In genomic region chr2:177254433-177255226, GRCh38 we compare ENCODE assay signal across 8 cellular contexts. TPM values are rescaled to one million over a fixed set of nuclear protein-coding genes. Genes with fewer than 3 reads are reported as not detected.
DNase-seq lines count a peak whose midpoint lies in the region; ATAC-seq, FAIRE-seq and TF ChIP-seq lines count a peak whose summit lies in the region.

No MANE protein-coding gene starts in this region.

- no peak overlapping the region for H3K23ac ChIP-seq in H1 (ENCODE audit: insufficient read length)

- H3K4me3 Mint-ChIP-seq in naive thymus-derived CD4-positive, alpha-beta T cell = peak overlapping the region; percentile 22 to 92 (median 52)

- H3K4me2 ChIP-seq in OCI-LY3 (ENCODE audit: low read length) (no peak overlapping the region), H1 (ENCODE audit: insufficient read depth in 1 of 2, low read depth in 2 of 2, low read length in 2 of 2) (0 out of 4 replicates have a peak overlapping the region, but pooled peaks of 1 of the 2 experiments have one; percentile 12)

- H3K9me3 Mint-ChIP-seq in naive thymus-derived CD4-positive, alpha-beta T cell = peaks cover 0 to 3% (median 0%) of the 10 kb centered on the region in 11 donors

- H3K36me3 Mint-ChIP-seq in naive thymus-derived CD4-positive, alpha-beta T cell = peaks cover 6 to 37% (median 27%) of the 10 kb centered on the region in 5 donors

- peaks cover 85% of the 10 kb centered on the region for H4K20me1 ChIP-seq in OCI-LY3 (ENCODE audit: insufficient read depth, low read length)
- peaks cover 11 to 14% of the 10 kb centered on the region in 2 experiments for H4K20me1 ChIP-seq in H1 (replicated peaks in 1 of 2; ENCODE audit: control insufficient read depth in 1 of 2, insufficient read depth in 2 of 2, low read length in 2 of 2)

- FAIRE-seq in H1 (lab: Jason Lieb, UNC) = peak; percentile 58

- H3K79me2 ChIP-seq in OCI-LY3 (ENCODE audit: low read length) = peaks cover 100% of the 10 kb centered on the region
- H3K79me2 ChIP-seq in H1 (ENCODE audit: control insufficient read depth in 1 of 2, insufficient read depth in 2 of 2, low read length in 2 of 2) = peaks cover 21 to 98% of the 10 kb centered on the region in 2 experiments

- 47% methylated on average over 11 of the region's 11 CpGs; no CpG with 5 or more reads in 1 of the 2 experiments for WGBS in H1 (ENCODE audit: extremely low coverage in 1 of 2, insufficient coverage in 1 of 2, insufficient read length in 1 of 2, insufficient replicate concordance in 2 of 2, low coverage in 1 of 2, low lambda C conversion rate in 2 of 2, missing lambda C conversion rate in 1 of 2), 2 experiments

- H2BK15ac ChIP-seq in H1 (ENCODE audit: low read length) = no peak overlapping the region

- CTCF ChIA-PET in H1 (lab: Charles Lee; ENCODE audit: partially characterized antibody) = interaction anchor here (0.6 to 4.7 kb wide), 43 partner anchors 9 to 509 kb away, joined by 3 to 41 read pairs (median 4); partner anchors contain the start of gene NFE2L2
- CTCF ChIA-PET in naive thymus-derived CD4-positive, alpha-beta T cell (lab: Charles Lee) = interaction anchor here (0.6 to 1.0 kb wide), 2 partner anchors 8 to 43 kb away, joined by 3 to 4 read pairs; partner anchors contain the start of gene HNRNPA3

- no peak overlapping the region for H3K4ac ChIP-seq in H1 (replicated peaks; ENCODE audit: insufficient read length, low read depth, low read length)

- intact Hi-C loops in naive thymus-derived CD4-positive, alpha-beta T cell (cut with micrococcal nuclease) = loop anchor here in 1 of 2 donors (2.0 kb wide), 1 partner anchor 14 kb away; no protein-coding TSS in a partner anchor

- H2AFZ ChIP-seq in OCI-LY3 (ENCODE audit: low read depth, low read length) (no peak overlapping the region), H1 (ENCODE audit: low read length) (no peak overlapping the region)

- peak; percentile 49; the same call in 1 of the 2 replicates for TF ChIP-seq CTCF in GM12874 (IDR thresholded peaks at IDR 0.05; ENCODE audit: insufficient read depth, low read depth, low read length)
- TF ChIP-seq CTCF in OCI-LY3 (IDR thresholded peaks at IDR 0.05; ENCODE audit: low read depth, low read length) = peak; percentile 50
- peak; percentile 66 to 92 (median 89) for TF ChIP-seq CTCF in H1 (IDR thresholded peaks at IDR 0.05; ENCODE audit: control extremely low read depth in 1 of 3, insufficient read depth in 1 of 3, low read depth in 1 of 3, low read length in 3 of 3)

- H3K79me1 ChIP-seq in H1 (ENCODE audit: low read depth, low read length) = peaks cover 8% of the 10 kb centered on the region

- peaks cover 9% of the 10 kb centered on the region for H3K36me3 ChIP-seq in OCI-LY3 (replicated peaks; ENCODE audit: low read depth, low read length)
- peaks cover 0 to 3% (median 0%) of the 10 kb centered on the region in 4 experiments; a peak in 1 of 8 replicates for H3K36me3 ChIP-seq in H1 (ENCODE audit: control insufficient read depth in 2 of 4, insufficient read depth in 4 of 4, low read length in 3 of 4)
- H3K36me3 ChIP-seq in naive thymus-derived CD4-positive, alpha-beta T cell (ENCODE audit: control insufficient read depth in 2 of 3, insufficient read depth in 3 of 3, low read length in 3 of 3) = peaks cover 0 to 4% (median 0%) of the 10 kb centered on the region in 3 experiments

- no peak overlapping the region for H2BK120ac ChIP-seq in H1 (replicated peaks; ENCODE audit: low read depth, low read length)

- H3K27me3 ChIP-seq in OCI-LY3 (ENCODE audit: low read depth, low read length) (no peaks in the 10 kb centered on the region), H1 (replicated peaks in 1 of 4; ENCODE audit: control insufficient read depth in 3 of 4, extremely low read depth in 1 of 4, insufficient read depth in 3 of 4, low read length in 3 of 4) (no peaks in the 10 kb centered on the region)
- H3K27me3 ChIP-seq in naive thymus-derived CD4-positive, alpha-beta T cell (ENCODE audit: control insufficient read depth in 2 of 2, insufficient read depth in 2 of 2, low read length in 2 of 2) = no peaks in the 10 kb centered on the region

- peak; percentile 39 to 86 for DNase-seq in H1 (ENCODE audit: low read depth in 1 of 2, low spot score in 2 of 2)
- no peak for DNase-seq in naive thymus-derived CD4-positive, alpha-beta T cell
- DNase-seq in NCI-H2171 treated with DMSO at 0.1 percent for 48 hours (lab: John Stamatoyannopoulos, UW) = no peak

- H3K4me3 ChIP-seq in OCI-LY3 (ENCODE audit: low read length) (no peak overlapping the region), H1 (ENCODE audit: extremely low read depth in 1 of 4, insufficient read depth in 2 of 4, low read depth in 3 of 4, low read length in 4 of 4) (no peak overlapping the region)
- H3K4me3 ChIP-seq in naive thymus-derived CD4-positive, alpha-beta T cell (ENCODE audit: low read length) = no peak overlapping the region

- POLR2A ChIA-PET in H1 (lab: Charles Lee; ENCODE audit: partially characterized antibody) = interaction anchor here (0.7 to 10.4 kb wide), 12 partner anchors 9 to 61 kb away, joined by 3 to 74 read pairs (median 4); partner anchors contain the start of genes HNRNPA3 and NFE2L2
- POLR2A ChIA-PET in naive thymus-derived CD4-positive, alpha-beta T cell (lab: Charles Lee) = interaction anchor here (0.8 to 4.0 kb wide), 3 partner anchors 9 to 139 kb away, joined by 3 to 44 read pairs (median 3); partner anchors contain the start of gene NFE2L2

- H4K5ac ChIP-seq in H1 (ENCODE audit: insufficient read length, low read depth, low read length) = no peak overlapping the region

- H3K23me2 ChIP-seq in H1 (ENCODE audit: low read depth, low read length) = no peaks in the 10 kb centered on the region

- no peaks in the 10 kb centered on the region for H3K27me3 Mint-ChIP-seq in naive thymus-derived CD4-positive, alpha-beta T cell

- no peak overlapping the region for H2BK5ac ChIP-seq in H1 (ENCODE audit: low read depth, low read length)

- H3K27ac Mint-ChIP-seq in naive thymus-derived CD4-positive, alpha-beta T cell = peak overlapping the region; percentile 15 to 98 (median 52)

- H3K18ac ChIP-seq in H1 (ENCODE audit: extremely low read depth, low read length) = no peak overlapping the region

- no peak overlapping the region for H3K14ac ChIP-seq in H1 (ENCODE audit: insufficient read length)

- no peak overlapping the region for H2BK12ac ChIP-seq in H1 (ENCODE audit: low read depth, low read length)

- H2BK20ac ChIP-seq in H1 (ENCODE audit: low read length) = no peak overlapping the region

- H3K27ac ChIP-seq in OCI-LY3 (ENCODE audit: low read length) (no peak overlapping the region), H1 (ENCODE audit: low read depth, low read length) (no peak overlapping the region)
- peak overlapping the region; percentile 4 for H3K27ac ChIP-seq in naive thymus-derived CD4-positive, alpha-beta T cell (ENCODE audit: low read depth, low read length)

- H4K8ac ChIP-seq in H1 (ENCODE audit: extremely low read depth, insufficient read depth, low read length) = no peak overlapping the region

- H3K9ac ChIP-seq in OCI-LY3 (ENCODE audit: low read length) (no peak overlapping the region), H1 (replicated peaks in 1 of 4; ENCODE audit: extremely low read depth in 1 of 4, low read depth in 3 of 4, low read length in 3 of 4) (no peak overlapping the region)

- peak; percentile 52 to 73 for TF ChIP-seq RAD21 in H1 (IDR thresholded peaks at IDR 0.05 in 1 of 2, conservative IDR thresholded peaks at IDR 0.05 in 1 of 2; ENCODE audit: low read depth in 2 of 2, low read length in 2 of 2)

- H3K4me1 ChIP-seq in OCI-LY3 (ENCODE audit: low read length) (0 out of 2 replicates have a peak, but pooled peaks cover 3% of the 10 kb centered on the region), H1 (replicated peaks in 1 of 4; ENCODE audit: control insufficient read depth in 3 of 4, insufficient read depth in 4 of 4, low read length in 3 of 4) (peaks cover 0 to 7% (median 0%) of the 10 kb centered on the region in 4 experiments; a peak in 1 of 7 replicates)
- H3K4me1 ChIP-seq in naive thymus-derived CD4-positive, alpha-beta T cell (ENCODE audit: control insufficient read depth in 2 of 2, insufficient read depth in 2 of 2, low read length in 2 of 2) = peaks cover 39 to 84% of the 10 kb centered on the region in 2 donors

- ATAC-seq in naive thymus-derived CD4-positive, alpha-beta T cell = no peak
- ATAC-seq in GM18519 (IDR thresholded peaks at IDR 0.05; ENCODE audit: low FRiP score, unreplicated experiment) = no peak
- ATAC-seq in HG02840 (IDR thresholded peaks at IDR 0.05; ENCODE audit: low FRiP score, unreplicated experiment) = no peak
- ATAC-seq in GM18907 (IDR thresholded peaks at IDR 0.05; ENCODE audit: unreplicated experiment) = no peak

- no peak overlapping the region for H4K91ac ChIP-seq in H1 (replicated peaks; ENCODE audit: insufficient read length, low read length)

- no peak overlapping the region for H3K56ac ChIP-seq in H1 (replicated peaks; ENCODE audit: insufficient read length, low read depth, low read length)

- no peak for TF ChIP-seq POLR2A in H1 (IDR thresholded peaks at IDR 0.05; ENCODE audit: control extremely low read depth in 1 of 2, low read depth in 2 of 2, low read length in 2 of 2)

- H3K9me3 ChIP-seq in OCI-LY3 (ENCODE audit: insufficient read depth, low read length) (peaks cover 3% of the 10 kb centered on the region; the same call in 1 of the 2 replicates), H1 (ENCODE audit: insufficient read depth in 2 of 2, low read depth in 1 of 2, low read length in 1 of 2) (peaks cover 7 to 8% of the 10 kb centered on the region in 2 experiments)
- no peaks in the 10 kb centered on the region for H3K9me3 ChIP-seq in naive thymus-derived CD4-positive, alpha-beta T cell (ENCODE audit: control insufficient read depth in 2 of 3, low read length in 3 of 3)

- no peak overlapping the region for H2AK5ac ChIP-seq in H1 (ENCODE audit: low read depth, low read length)

- no peak for TF ChIP-seq EP300 in H1 (IDR thresholded peaks at IDR 0.05; ENCODE audit: borderline replicate concordance in 1 of 2, low read depth in 2 of 2, low read length in 2 of 2)

- H3K4me1 Mint-ChIP-seq in naive thymus-derived CD4-positive, alpha-beta T cell = peaks cover 70 to 99% (median 97%) of the 10 kb centered on the region in 7 donors

RNA-seq across cellular contexts. Expression of gene NFE2L2, which starts 9.9 kb away (rescaled TPM):
- total RNA-seq in H1 (2021; fragmentation: NEBNext Ultra II Directional; extraction: Animal tissue kit (Norgen Biotek cat#: 25700)) = 32.3 and 33.2 TPM in 2 replicates
- 13.8 and 34.5 TPM in 2 replicates for polyA plus RNA-seq in H1 (2011; rRNA removed)
- polyA plus RNA-seq in H1 (2011; cell fraction: cytosol; rRNA removed) = 22.2 TPM
- 18.7 TPM for polyA plus RNA-seq in H1 (2011; cell fraction: nucleus; rRNA removed)
- polyA plus RNA-seq in H1 (2012, experiment 1 of 2) = 21.1 to 33.8 TPM (median 23.9 TPM) in 4 replicates
- 2.6 TPM for polyA plus RNA-seq in H1 (2012, experiment 2 of 2)
- polyA plus RNA-seq in H1 (2013, experiment 1 of 2) = 25.6 TPM
- 24.8 TPM for polyA plus RNA-seq in H1 (2013, experiment 2 of 2)
- 60.9 and 61.4 TPM in 2 replicates for polyA minus RNA-seq in H1 (2011; rRNA and poly(A)+ RNA removed)
- polyA minus RNA-seq in H1 (2011; cell fraction: cytosol; rRNA and poly(A)+ RNA removed) = 23.4 TPM
- 36.7 TPM for polyA minus RNA-seq in H1 (2011; cell fraction: nucleus; rRNA and poly(A)+ RNA removed)
- 10 to 100 TPM; 58.9 to 99.6 (median 74.7) TPM for total RNA-seq in naive thymus-derived CD4-positive, alpha-beta T cell
- 10 to 100 TPM; 67.4 to 98.5 TPM for polyA plus RNA-seq in naive thymus-derived CD4-positive, alpha-beta T cell

RNA-seq across cellular contexts. Expression of gene HNRNPA3, which starts 42.0 kb away (rescaled TPM):
- 390 and 408 TPM in 2 replicates for total RNA-seq in H1 (2021; fragmentation: NEBNext Ultra II Directional; extraction: Animal tissue kit (Norgen Biotek cat#: 25700))
- polyA plus RNA-seq in H1 (2011; rRNA removed) = 43.6 and 66.1 TPM in 2 replicates
- 182 TPM for polyA plus RNA-seq in H1 (2011; cell fraction: cytosol; rRNA removed)
- polyA plus RNA-seq in H1 (2011; cell fraction: nucleus; rRNA removed) = 30.7 TPM
- 631 to 695 TPM (median 656 TPM) in 4 replicates for polyA plus RNA-seq in H1 (2012, experiment 1 of 2)
- 77.6 TPM for polyA plus RNA-seq in H1 (2012, experiment 2 of 2)
- 348 TPM for polyA plus RNA-seq in H1 (2013, experiment 1 of 2)
- 367 TPM for polyA plus RNA-seq in H1 (2013, experiment 2 of 2)
- polyA minus RNA-seq in H1 (2011; rRNA and poly(A)+ RNA removed) = 30.3 and 37.2 TPM in 2 replicates
- polyA minus RNA-seq in H1 (2011; cell fraction: cytosol; rRNA and poly(A)+ RNA removed) = 58.9 TPM
- 65.0 TPM for polyA minus RNA-seq in H1 (2011; cell fraction: nucleus; rRNA and poly(A)+ RNA removed)
- total RNA-seq in naive thymus-derived CD4-positive, alpha-beta T cell = 100 to 1,000 TPM; 151 to 311 (median 184) TPM
- 10 to 100 TPM; 53.3 to 69.0 TPM for polyA plus RNA-seq in naive thymus-derived CD4-positive, alpha-beta T cell

Comparison
In these comparisons a context has a peak if more than half of its experiments do, and no peak if none do; other contexts are left out.
1. DNase-seq: peak in H1 (2 of 2); none in naive thymus-derived CD4-positive, alpha-beta T cell (0 of 9) and NCI-H2171 treated with DMSO at 0.1 percent for 48 hours (single experiment).
2. Peak in every context shown above with its lines, with median percentiles within 50 percentile points of each other: CTCF ChIP-seq.